6 cellular contexts compared by ENCODE assay signal in the genomic region with DNA sequence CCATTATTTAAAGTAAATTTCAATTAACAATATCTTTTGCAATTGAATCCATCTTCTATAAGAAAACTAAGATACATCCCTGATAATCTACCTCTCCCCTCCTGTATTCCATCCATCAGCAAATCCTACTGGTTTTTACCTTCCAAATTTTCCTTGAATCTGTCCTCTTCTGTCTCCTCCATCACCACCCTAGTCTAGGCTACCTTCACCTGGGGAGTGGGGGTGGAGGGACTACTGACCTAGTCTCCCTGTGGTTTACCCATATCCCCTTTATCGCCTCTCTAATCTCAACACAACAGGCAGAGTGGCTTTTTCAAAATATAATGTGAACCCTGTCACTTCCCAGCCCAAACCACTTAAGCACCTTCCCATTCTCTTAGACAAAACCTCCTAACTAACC.
DNase-seq lines count a peak whose midpoint lies in the region; ATAC-seq and TF ChIP-seq lines count a peak whose summit lies in the region.
"Not testable (repeated sequence)": the region's sequence is repeated elsewhere in the genome, so short reads cannot be mapped to it uniquely, and the experiment has no call there.

No MANE protein-coding gene starts in this region.

- H3K4me3 Mint-ChIP-seq in CD8-positive, alpha-beta memory T cell: peak overlapping the region in 4 of 7 donors; percentile 49 to 66 (median 59)
- H3K4me3 Mint-ChIP-seq in GM23338 (peak overlapping the region; percentile 35; the same call in 1 of the 3 replicates), T-helper 17 cell (peak overlapping the region; percentile 15), immature natural killer cell (peak overlapping the region in 3 of 5 donors; percentile 33 to 57 (median 48))
- peak overlapping the region; percentile 49 for H3K4me3 Mint-ChIP-seq in activated naive CD8-positive, alpha-beta T cell
- not testable (repeated sequence) for H3K4me3 Mint-ChIP-seq in effector memory CD8-positive, alpha-beta T cell

- H3K9me2 ChIP-seq in GM23338 (ENCODE audit: insufficient read depth): not testable (repeated sequence)

- not testable (repeated sequence) for DNase-seq in CD8-positive, alpha-beta memory T cell; GM23338 (ENCODE audit: low spot score); T-helper 17 cell; effector memory CD8-positive, alpha-beta T cell
- peak in 1 of 3 donors; percentile 0 for DNase-seq in immature natural killer cell

- not testable (repeated sequence) for H3K4me1 Mint-ChIP-seq in CD8-positive, alpha-beta memory T cell; GM23338; T-helper 17 cell; activated naive CD8-positive, alpha-beta T cell (ENCODE audit: low read depth); effector memory CD8-positive, alpha-beta T cell (ENCODE audit: low read depth in 2 of 2); immature natural killer cell

- peaks cover 16 to 27% of the 10 kb centered on the region in 2 donors for H3K27me3 Mint-ChIP-seq in CD8-positive, alpha-beta memory T cell
- H3K27me3 Mint-ChIP-seq in GM23338 (ENCODE audit: insufficient read depth, low read depth, poor library complexity): peaks cover 62% of the 10 kb centered on the region
- H3K27me3 Mint-ChIP-seq in T-helper 17 cell: peaks cover 31% of the 10 kb centered on the region
- peaks cover 31% of the 10 kb centered on the region for H3K27me3 Mint-ChIP-seq in activated naive CD8-positive, alpha-beta T cell
- peaks cover 13 to 74% of the 10 kb centered on the region in 2 donors for H3K27me3 Mint-ChIP-seq in effector memory CD8-positive, alpha-beta T cell
- H3K27me3 Mint-ChIP-seq in immature natural killer cell (ENCODE audit: low read depth in 3 of 3): peaks cover 6 to 22% (median 6%) of the 10 kb centered on the region in 3 donors

- H3K27me3 ChIP-seq in CD8-positive, alpha-beta memory T cell (ENCODE audit: insufficient read depth, low read length, poor library complexity, severe bottlenecking): not testable (repeated sequence)
- H3K27me3 ChIP-seq in GM23338 (ENCODE audit: insufficient read depth): peaks cover 16% of the 10 kb centered on the region

- H3K4me1 ChIP-seq in CD8-positive, alpha-beta memory T cell (ENCODE audit: insufficient read depth, low read length); GM23338 (ENCODE audit: insufficient read depth): not testable (repeated sequence)

- not testable (repeated sequence) for H4K20me1 ChIP-seq in GM23338 (replicated peaks; ENCODE audit: insufficient read depth)

- H3K9me3 Mint-ChIP-seq in CD8-positive, alpha-beta memory T cell; GM23338; activated naive CD8-positive, alpha-beta T cell (ENCODE audit: low read depth); effector memory CD8-positive, alpha-beta T cell; immature natural killer cell: not testable (repeated sequence)

- CTCF ChIA-PET in CD8-positive, alpha-beta memory T cell (lab: Charles Lee): not testable (repeated sequence)

- H3K27ac Mint-ChIP-seq in CD8-positive, alpha-beta memory T cell: peak overlapping the region in 3 of 8 donors; percentile 28 to 66 (median 47)
- H3K27ac Mint-ChIP-seq in GM23338; T-helper 17 cell; activated naive CD8-positive, alpha-beta T cell: not testable (repeated sequence)
- H3K27ac Mint-ChIP-seq in effector memory CD8-positive, alpha-beta T cell: peak overlapping the region in 1 of 2 donors; percentile 35
- H3K27ac Mint-ChIP-seq in immature natural killer cell: peak overlapping the region in 1 of 6 donors; percentile 25

- not testable (repeated sequence) for H3K36me3 ChIP-seq in CD8-positive, alpha-beta memory T cell (ENCODE audit: insufficient read depth, low read length); GM23338 (ENCODE audit: insufficient read depth)

- H3K4me2 ChIP-seq in GM23338: not testable (repeated sequence)

- H3K79me2 ChIP-seq in GM23338 (replicated peaks; ENCODE audit: insufficient read depth): not testable (repeated sequence)

- H3K27ac ChIP-seq in CD8-positive, alpha-beta memory T cell (ENCODE audit: low read depth, low read length); GM23338 (ENCODE audit: low read depth): not testable (repeated sequence)

- POLR2A ChIA-PET in CD8-positive, alpha-beta memory T cell (lab: Charles Lee): not testable (repeated sequence)

- not testable (repeated sequence) for H3K9me3 ChIP-seq in CD8-positive, alpha-beta memory T cell (ENCODE audit: low read length); T-helper 17 cell (ENCODE audit: control insufficient read depth, low read length, poor library complexity, severe bottlenecking)

- not testable (repeated sequence) for H3F3A ChIP-seq in GM23338 (replicated peaks; ENCODE audit: low read depth)

- H2AFZ ChIP-seq in GM23338: not testable (repeated sequence)

- H3K4me3 ChIP-seq in CD8-positive, alpha-beta memory T cell (ENCODE audit: low read length); GM23338: not testable (repeated sequence)

- TF ChIP-seq CTCF in GM23338 (conservative IDR thresholded peaks at IDR 0.05; ENCODE audit: low read depth in 2 of 2): not testable (repeated sequence)

- ATAC-seq in GM23338, T-helper 17 cell: not testable (repeated sequence)
- peak; percentile 51 for ATAC-seq in effector memory CD8-positive, alpha-beta T cell (replicated peaks)

- not testable (repeated sequence) for H3K36me3 Mint-ChIP-seq in CD8-positive, alpha-beta memory T cell; GM23338 (ENCODE audit: low read depth); T-helper 17 cell (ENCODE audit: low read depth); activated naive CD8-positive, alpha-beta T cell; effector memory CD8-positive, alpha-beta T cell (ENCODE audit: insufficient read depth); immature natural killer cell
